Comparison of ENCODE assay signal across 11 cellular contexts in the genomic region with DNA sequence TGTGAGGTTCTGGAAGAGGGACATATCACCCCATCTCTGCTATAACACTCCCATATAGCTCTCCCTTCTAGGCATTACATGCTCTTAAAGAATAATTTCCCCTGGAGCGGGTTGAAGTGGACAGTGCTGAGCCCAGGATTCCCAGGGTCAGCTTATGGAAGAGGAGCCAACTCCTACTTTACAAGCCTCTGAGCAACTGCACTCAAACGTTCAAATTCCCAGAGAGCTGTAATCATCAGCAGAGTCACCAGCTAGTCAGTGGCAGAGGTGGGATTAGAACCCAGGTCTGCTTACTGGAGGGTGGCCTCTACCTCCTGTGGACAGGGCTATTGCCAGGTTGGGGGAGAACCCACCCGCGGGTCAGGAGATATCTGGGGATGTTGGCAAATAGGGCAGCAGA. TPM values are rescaled to one million over a fixed set of nuclear protein-coding genes. Genes with fewer than 3 reads are reported as not detected.
DNase-seq lines count a peak whose midpoint lies in the region; ATAC-seq and TF ChIP-seq lines count a peak whose summit lies in the region.
"Had no signal": no experiment of that assay in that cellular context is flagged by ENCODE, and none has a peak within 500 bp of the region (broad histone marks: within the 10 kb centered on the region; RNA-seq: fewer than 3 reads in every experiment).

No MANE protein-coding gene starts in this region.

- H3K14ac ChIP-seq in mesenchymal stem cell (ENCODE audit: low read length in 2 of 2): no peak overlapping the region

- H3K27ac Mint-ChIP-seq in T-helper 2 cell treated with Interferon-gamma antibody and Interleukin-4, amounts not matched to agents 5 μg/mL and 100 μg/mL, for 36 hours: no peak overlapping the region
- H3K27ac Mint-ChIP-seq: dendritic cell treated with granulocyte-macrophage colony-stimulating factor and Interleukin-4, amounts not matched to agents 40 ng/mL and 50 ng/mL, for 4 days had no signal

- peak overlapping the region; percentile 75 to 77 for H3K4me3 ChIP-seq in ascending aorta
- no peak overlapping the region for H3K4me3 ChIP-seq in mesenchymal stem cell (ENCODE audit: insufficient read depth in 1 of 2, low read depth in 1 of 2, low read length in 2 of 2)
- peak overlapping the region; percentile 78 for H3K4me3 ChIP-seq in thoracic aorta

- ATAC-seq in thoracic aorta (ENCODE audit: insufficient number of reproducible peaks, low FRiP score, low read depth): no peak
- no peak for ATAC-seq in left lobe of liver

- TF ChIP-seq CTCF in ascending aorta (IDR thresholded peaks at IDR 0.05) (no peak), thoracic aorta (IDR thresholded peaks at IDR 0.05) (no peak)

- H3K27ac ChIP-seq in ascending aorta (peak overlapping the region in 1 of 2 donors; percentile 30), mesenchymal stem cell (ENCODE audit: low read length, poor library complexity, severe bottlenecking) (no peak overlapping the region), thoracic aorta (peak overlapping the region in 1 of 2 donors; percentile 9)

- H3K4me1 ChIP-seq in ascending aorta (peaks cover 4 to 13% of the 10 kb centered on the region in 2 donors), mesenchymal stem cell (ENCODE audit: control insufficient read depth, insufficient read depth, low read depth, low read length) (peaks cover 7% of the 10 kb centered on the region), thoracic aorta (ENCODE audit: control insufficient read depth in 1 of 2, low read depth in 2 of 2) (peaks cover 6 to 19% of the 10 kb centered on the region in 2 donors)

- H3K4me2 ChIP-seq in mesenchymal stem cell (ENCODE audit: low read length, poor library complexity, severe bottlenecking): no peak overlapping the region

- peak overlapping the region; percentile 48 for H3K4me3 Mint-ChIP-seq in T-helper 2 cell treated with Interferon-gamma antibody and Interleukin-4, amounts not matched to agents 5 μg/mL and 100 μg/mL, for 36 hours

- no peak overlapping the region for H4K8ac ChIP-seq in mesenchymal stem cell (ENCODE audit: low read length)

- H3K4me1 Mint-ChIP-seq in T-helper 2 cell treated with Interferon-gamma antibody and Interleukin-4, amounts not matched to agents 5 μg/mL and 100 μg/mL, for 36 hours (ENCODE audit: low read depth): peaks cover 10% of the 10 kb centered on the region

- no peak overlapping the region for H2BK15ac ChIP-seq in mesenchymal stem cell (ENCODE audit: low read depth, poor library complexity, severe bottlenecking)

- no peak overlapping the region for H2BK120ac ChIP-seq in mesenchymal stem cell (ENCODE audit: low read depth, low read length)

- no peaks in the 10 kb centered on the region for H3K9me3 ChIP-seq in ascending aorta
- no peaks in the 10 kb centered on the region for H3K9me3 ChIP-seq in mesenchymal stem cell (ENCODE audit: control insufficient read depth, low read length)
- no peaks in the 10 kb centered on the region for H3K9me3 ChIP-seq in thoracic aorta

- H3K27me3 ChIP-seq in ascending aorta (no peaks in the 10 kb centered on the region), mesenchymal stem cell (ENCODE audit: control insufficient read depth in 1 of 2, insufficient read depth in 1 of 2, low read length in 2 of 2) (peaks cover 31 to 59% of the 10 kb centered on the region in 2 experiments), thoracic aorta (replicated peaks; ENCODE audit: insufficient read depth) (no peaks in the 10 kb centered on the region)

- no peak overlapping the region for H2BK12ac ChIP-seq in mesenchymal stem cell (ENCODE audit: low read length in 2 of 2)

- H3K18ac ChIP-seq in mesenchymal stem cell (ENCODE audit: low read depth in 1 of 2, low read length in 2 of 2): no peak overlapping the region

- H3K79me1 ChIP-seq in mesenchymal stem cell (replicated peaks; ENCODE audit: low read length, poor library complexity, severe bottlenecking): no peaks in the 10 kb centered on the region

- no peak overlapping the region for H2AK5ac ChIP-seq in mesenchymal stem cell (ENCODE audit: low read length, severe bottlenecking)

- H3K23ac ChIP-seq in mesenchymal stem cell (ENCODE audit: low read length in 2 of 2): no peak overlapping the region

- no peak overlapping the region for H3K4ac ChIP-seq in mesenchymal stem cell (ENCODE audit: low read depth in 1 of 2, low read length in 2 of 2)

- H2AFZ ChIP-seq in mesenchymal stem cell (ENCODE audit: low read depth, low read length): no peak overlapping the region

- H3K9me3 Mint-ChIP-seq in T-helper 2 cell treated with Interferon-gamma antibody and Interleukin-4, amounts not matched to agents 5 μg/mL and 100 μg/mL, for 36 hours: no peaks in the 10 kb centered on the region
- H3K9me3 Mint-ChIP-seq: dendritic cell treated with granulocyte-macrophage colony-stimulating factor and Interleukin-4, amounts not matched to agents 40 ng/mL and 50 ng/mL, for 4 days had no signal

- peaks cover 58% of the 10 kb centered on the region for H3K27me3 Mint-ChIP-seq in T-helper 2 cell treated with Interferon-gamma antibody and Interleukin-4, amounts not matched to agents 5 μg/mL and 100 μg/mL, for 36 hours (ENCODE audit: low read depth)

- intact Hi-C loops in ascending aorta (cut with DNase I): loop anchor here (10.0 kb wide), 1 partner anchor 52 kb away; no protein-coding TSS in a partner anchor

- no peaks in the 10 kb centered on the region for H3K36me3 ChIP-seq in ascending aorta
- H3K36me3 ChIP-seq in mesenchymal stem cell (ENCODE audit: control insufficient read depth in 1 of 2, insufficient read depth in 2 of 2, low read depth in 1 of 2, low read length in 2 of 2): no peaks in the 10 kb centered on the region
- no peaks in the 10 kb centered on the region for H3K36me3 ChIP-seq in thoracic aorta

- no peak overlapping the region for H2BK5ac ChIP-seq in mesenchymal stem cell (ENCODE audit: low read depth, low read length, poor library complexity, severe bottlenecking)

- 64% methylated on average over 4 of the region's 4 CpGs for WGBS in mesenchymal stem cell

- DNase-seq in T-helper 2 cell treated with Interferon-gamma antibody and Interleukin-4, amounts not matched to agents 5 μg/mL and 100 μg/mL, for 36 hours (ENCODE audit: low spot score): no peak
- DNase-seq in T-helper 2 cell (no peak), ascending aorta (ENCODE audit: low spot score in 2 of 2) (no peak), mesenchymal stem cell (peak; percentile 33), thoracic aorta (ENCODE audit: low spot score) (no peak), AG08395 (ENCODE audit: low spot score) (no peak), left lobe of liver (ENCODE audit: low spot score) (no peak)
- no peak for DNase-seq in central memory CD4-positive, alpha-beta T cell
- DNase-seq: NCI-H1694, SHP77 treated with DMSO at 0.1 percent for 48 hours had no signal

- no peak overlapping the region for H4K91ac ChIP-seq in mesenchymal stem cell (ENCODE audit: low read length)

- no peaks in the 10 kb centered on the region for H3K36me3 Mint-ChIP-seq in T-helper 2 cell treated with Interferon-gamma antibody and Interleukin-4, amounts not matched to agents 5 μg/mL and 100 μg/mL, for 36 hours (ENCODE audit: low read depth)

- no peak overlapping the region for H3K9ac ChIP-seq in mesenchymal stem cell (ENCODE audit: low read length)

RNA-seq across cellular contexts. Expression of a gene that starts 1.4 kb away (rescaled TPM):
- total RNA-seq in ascending aorta (131 TPM), thoracic aorta (10 to 100 TPM; 17.3 to 17.6 TPM), left lobe of liver (9.5 TPM)
- polyA plus RNA-seq in mesenchymal stem cell (2013, experiment 1 of 2): 2.0 TPM
- 1.8 TPM for polyA plus RNA-seq in mesenchymal stem cell (2013, experiment 2 of 2)

Comparison
In these comparisons a context has a peak if more than half of its experiments do, and no peak if none do; other contexts are left out.
1. H3K4me3 ChIP-seq: peak in ascending aorta (2 of 2) and thoracic aorta (single experiment); none in mesenchymal stem cell (0 of 2).